15 cellular contexts compared by ENCODE assay signal in genomic region chr3:113232367-113232766, GRCh38. TPM values are rescaled to one million over a fixed set of nuclear protein-coding genes. Genes with fewer than 3 reads are reported as not detected.
DNase-seq lines count a peak whose midpoint lies in the region; ATAC-seq and TF ChIP-seq lines count a peak whose summit lies in the region.
"Had no signal": no experiment of that assay in that cellular context is flagged by ENCODE, and none has a peak within 500 bp of the region (broad histone marks: within the 10 kb centered on the region; RNA-seq: fewer than 3 reads in every experiment).

No MANE protein-coding gene starts in this region.

- POLR2A ChIA-PET in AG04450 (lab: Yijun Ruan, JAX) = interaction anchor here (1.3 kb wide), 1 partner anchor 65 kb away, joined by 7 read pairs; no protein-coding TSS in a partner anchor

- DNase-seq in AG04450 (ENCODE audit: low read depth, low spot score) (no peak), M059J (ENCODE audit: low read depth) (peak; percentile 45), endodermal cell (no peak), neural progenitor cell (ENCODE audit: low spot score) (no peak), MV-4-11 (lab: John Stamatoyannopoulos, UW) (no peak), esophagus squamous epithelium (lab: John Stamatoyannopoulos, UW) (no peak), activated T-cell treated with anti-CD3 and anti-CD28 coated beads for 4 hours (no peak)
- DNase-seq: activated CD4-positive, alpha-beta T cell treated with anti-CD3 and anti-CD28 coated beads, Interleukin-2, amount 50 U/mL, for 1 hour; activated naive CD4-positive, alpha-beta T cell treated with anti-CD3 and anti-CD28 coated beads for 36 hours; CD8-positive, alpha-beta T cell; cortex of kidney; glutamatergic neuron; NCI-H526 had no signal

- H3K9me3 Mint-ChIP-seq in endodermal cell (no peaks in the 10 kb centered on the region), neural progenitor cell (no peaks in the 10 kb centered on the region)
- H3K9me3 Mint-ChIP-seq: activated naive CD4-positive, alpha-beta T cell treated with anti-CD3 and anti-CD28 coated beads for 36 hours; CD8-positive, alpha-beta T cell had no signal

- H3K4me3 ChIP-seq in AG04450 (ENCODE audit: low read depth, low read length) (no peak overlapping the region), endodermal cell (ENCODE audit: low read length) (no peak overlapping the region), neural progenitor cell (no peak overlapping the region), esophagus squamous epithelium (no peak overlapping the region)
- H3K4me3 ChIP-seq: PC-9 had no signal

- no peak overlapping the region for H3K4me2 ChIP-seq in neural progenitor cell
- H3K4me2 ChIP-seq: PC-9 had no signal

- H4K20me1 ChIP-seq in neural progenitor cell (ENCODE audit: low read depth) = peaks cover 80% of the 10 kb centered on the region

- no peak for TF ChIP-seq POLR2A in esophagus squamous epithelium (IDR thresholded peaks at IDR 0.05)

- CTCF ChIA-PET in AG04450 (lab: Charles Lee) = no interaction called here

- no peak for ATAC-seq in GM19324 (IDR thresholded peaks at IDR 0.05; ENCODE audit: low FRiP score, unreplicated experiment)
- ATAC-seq: CD8-positive, alpha-beta T cell had no signal

- H3K27ac Mint-ChIP-seq in endodermal cell (peak overlapping the region; percentile 50), neural progenitor cell (peak overlapping the region; percentile 75)
- H3K27ac Mint-ChIP-seq: activated naive CD4-positive, alpha-beta T cell treated with anti-CD3 and anti-CD28 coated beads for 36 hours; CD8-positive, alpha-beta T cell had no signal

- H3K9me3 ChIP-seq in AG04450 (ENCODE audit: control insufficient read depth, insufficient read depth, low read length) (no peaks in the 10 kb centered on the region), endodermal cell (ENCODE audit: control insufficient read depth, low read length) (no peaks in the 10 kb centered on the region), neural progenitor cell (ENCODE audit: low read depth) (no peaks in the 10 kb centered on the region), esophagus squamous epithelium (no peaks in the 10 kb centered on the region)

- H3K36me3 Mint-ChIP-seq in endodermal cell (ENCODE audit: low read depth) = no peaks in the 10 kb centered on the region
- peaks cover 55% of the 10 kb centered on the region for H3K36me3 Mint-ChIP-seq in neural progenitor cell
- H3K36me3 Mint-ChIP-seq: CD8-positive, alpha-beta T cell had no signal

- H3K4me1 Mint-ChIP-seq in endodermal cell (peaks cover 46% of the 10 kb centered on the region), neural progenitor cell (peaks cover 85% of the 10 kb centered on the region)

- TF ChIP-seq CTCF in AG04450 (IDR thresholded peaks at IDR 0.05; ENCODE audit: low read depth, low read length) (no peak), endodermal cell (conservative IDR thresholded peaks at IDR 0.05) (no peak), neural progenitor cell (IDR thresholded peaks at IDR 0.05) (no peak), esophagus squamous epithelium (IDR thresholded peaks at IDR 0.05) (no peak)

- no peaks in the 10 kb centered on the region for H3K36me3 ChIP-seq in endodermal cell (ENCODE audit: control insufficient read depth, insufficient read depth, low read length)
- peaks cover 14% of the 10 kb centered on the region for H3K36me3 ChIP-seq in neural progenitor cell
- H3K36me3 ChIP-seq in esophagus squamous epithelium = peaks cover 0 to 4% (median 0%) of the 10 kb centered on the region in 3 donors

- no peaks in the 10 kb centered on the region for H3K27me3 Mint-ChIP-seq in endodermal cell (ENCODE audit: insufficient read depth)
- H3K27me3 Mint-ChIP-seq in neural progenitor cell (ENCODE audit: insufficient read depth, low read depth) = peaks cover 3% of the 10 kb centered on the region

- 77 to 86% methylated on average over 2 of the region's 2 CpGs for WGBS in endodermal cell (ENCODE audit: insufficient coverage in 1 of 2, insufficient read length in 1 of 2), 2 experiments
- 34 to 51% methylated on average over 2 of the region's 2 CpGs for WGBS in esophagus squamous epithelium, 2 donors

- peaks cover 61% of the 10 kb centered on the region for H3K79me2 ChIP-seq in neural progenitor cell (ENCODE audit: low read depth)

- no peaks in the 10 kb centered on the region for H3K27me3 ChIP-seq in AG04450 (ENCODE audit: control insufficient read depth, insufficient read depth, low read length)
- H3K27me3 ChIP-seq in endodermal cell (ENCODE audit: control insufficient read depth, insufficient read depth, low read length, poor library complexity, severe bottlenecking) = peaks cover 3% of the 10 kb centered on the region
- H3K27me3 ChIP-seq in neural progenitor cell = no peaks in the 10 kb centered on the region
- no peaks in the 10 kb centered on the region for H3K27me3 ChIP-seq in esophagus squamous epithelium

- peaks cover 3% of the 10 kb centered on the region for H3K4me1 ChIP-seq in endodermal cell (ENCODE audit: control insufficient read depth, insufficient read depth, low read length)
- peaks cover 64% of the 10 kb centered on the region for H3K4me1 ChIP-seq in neural progenitor cell
- peaks cover 0 to 79% (median 33%) of the 10 kb centered on the region in 3 donors for H3K4me1 ChIP-seq in esophagus squamous epithelium

- H3F3A ChIP-seq in neural progenitor cell (ENCODE audit: low read depth) = peaks cover 21% of the 10 kb centered on the region

- intact Hi-C loops in esophagus squamous epithelium (cut with DNase I) = no loop called here

- H3K27ac ChIP-seq in AG04450 (ENCODE audit: low read depth, low read length) (peak overlapping the region; percentile 63), endodermal cell (ENCODE audit: low read depth, low read length) (no peak overlapping the region), neural progenitor cell (no peak overlapping the region), esophagus squamous epithelium (peak overlapping the region in 2 of 4 donors; percentile 31 to 36)

- no peak overlapping the region for H2AFZ ChIP-seq in neural progenitor cell (replicated peaks)
- H2AFZ ChIP-seq: PC-9 had no signal

- no peak overlapping the region for H3K4me3 Mint-ChIP-seq in endodermal cell
- H3K4me3 Mint-ChIP-seq in neural progenitor cell = no peak overlapping the region
- H3K4me3 Mint-ChIP-seq: activated naive CD4-positive, alpha-beta T cell treated with anti-CD3 and anti-CD28 coated beads for 36 hours; CD8-positive, alpha-beta T cell had no signal

- H3K9ac ChIP-seq in endodermal cell (ENCODE audit: extremely low read depth, low read length, poor library complexity, severe bottlenecking) (no peak overlapping the region), neural progenitor cell (no peak overlapping the region)

RNA-seq across cellular contexts. Expression of gene BOC, which starts 21.0 kb away (rescaled TPM):
- 11.2 and 13.4 TPM in 2 replicates for polyA plus RNA-seq in AG04450 (2011; rRNA removed)
- 15.3 and 17.2 TPM in 2 replicates for polyA minus RNA-seq in AG04450 (2011; rRNA and poly(A)+ RNA removed)
- 5.0 and 12.5 TPM in 2 replicates for total RNA-seq in M059J (2014; rRNA removed; shearing (Covaris generic))
- total RNA-seq in endodermal cell = 10 to 100 TPM in 1 of 2 donors, 1 to 10 TPM in 1; 9.8 to 12.3 TPM
- polyA plus RNA-seq in endodermal cell (2013, experiment 1 of 2) = 207 TPM
- polyA plus RNA-seq in endodermal cell (2013, experiment 2 of 2) = 163 TPM
- 35.2 and 57.3 TPM in 2 replicates for total RNA-seq in neural progenitor cell (ENCODE audit: low replicate concordance)
- total RNA-seq in esophagus squamous epithelium = 10 to 100 TPM; 13.7 to 75.7 (median 24.1) TPM
- total RNA-seq: CD8-positive, alpha-beta T cell had no signal
